1 cellular context compared by ENCODE assay signal in the genomic region with DNA sequence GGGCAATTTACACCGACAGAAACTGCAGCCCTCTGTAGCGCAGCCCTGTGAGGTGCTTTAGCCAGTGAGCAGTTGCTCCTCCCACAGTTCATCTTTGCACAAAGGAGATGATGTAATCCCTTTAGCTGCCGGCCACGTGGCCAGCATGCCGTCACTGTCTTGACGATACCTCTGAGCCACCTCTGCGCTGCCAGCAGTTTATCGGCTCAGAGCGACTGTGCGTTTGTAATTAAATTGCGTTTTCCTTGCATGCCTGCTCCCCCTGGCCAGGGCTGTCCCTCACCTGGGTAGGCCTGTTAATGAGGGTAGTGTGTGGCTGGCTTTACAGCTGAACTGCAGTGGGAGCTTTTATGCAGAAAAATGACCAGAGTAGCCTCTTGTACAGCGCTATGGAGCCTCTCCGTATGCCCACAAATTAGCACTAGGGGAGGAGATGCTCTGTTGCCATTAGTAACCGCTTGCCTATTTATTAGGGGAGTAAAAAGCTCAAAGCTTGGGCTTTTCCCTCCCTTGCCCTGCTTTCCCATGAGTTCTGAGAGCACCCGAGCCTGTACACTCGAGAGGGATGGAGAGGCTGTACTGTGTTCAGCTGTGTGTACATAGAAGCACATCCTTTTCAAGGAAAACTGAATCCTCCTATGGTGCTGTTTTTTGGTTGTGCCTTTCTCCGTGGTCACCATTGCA.
A peak's percentile ranks its signal among the peaks of the same experiment; 100 is the strongest.
TF ChIP-seq lines count a peak whose summit lies in the region.

No MANE protein-coding gene starts in this region.

TF ChIP-seq in K562, 482 proteins besides CTCF, POLR2A, EP300 and RAD21 (continued from another document and continues in another):
- TF ChIP-seq, protein P1, sequence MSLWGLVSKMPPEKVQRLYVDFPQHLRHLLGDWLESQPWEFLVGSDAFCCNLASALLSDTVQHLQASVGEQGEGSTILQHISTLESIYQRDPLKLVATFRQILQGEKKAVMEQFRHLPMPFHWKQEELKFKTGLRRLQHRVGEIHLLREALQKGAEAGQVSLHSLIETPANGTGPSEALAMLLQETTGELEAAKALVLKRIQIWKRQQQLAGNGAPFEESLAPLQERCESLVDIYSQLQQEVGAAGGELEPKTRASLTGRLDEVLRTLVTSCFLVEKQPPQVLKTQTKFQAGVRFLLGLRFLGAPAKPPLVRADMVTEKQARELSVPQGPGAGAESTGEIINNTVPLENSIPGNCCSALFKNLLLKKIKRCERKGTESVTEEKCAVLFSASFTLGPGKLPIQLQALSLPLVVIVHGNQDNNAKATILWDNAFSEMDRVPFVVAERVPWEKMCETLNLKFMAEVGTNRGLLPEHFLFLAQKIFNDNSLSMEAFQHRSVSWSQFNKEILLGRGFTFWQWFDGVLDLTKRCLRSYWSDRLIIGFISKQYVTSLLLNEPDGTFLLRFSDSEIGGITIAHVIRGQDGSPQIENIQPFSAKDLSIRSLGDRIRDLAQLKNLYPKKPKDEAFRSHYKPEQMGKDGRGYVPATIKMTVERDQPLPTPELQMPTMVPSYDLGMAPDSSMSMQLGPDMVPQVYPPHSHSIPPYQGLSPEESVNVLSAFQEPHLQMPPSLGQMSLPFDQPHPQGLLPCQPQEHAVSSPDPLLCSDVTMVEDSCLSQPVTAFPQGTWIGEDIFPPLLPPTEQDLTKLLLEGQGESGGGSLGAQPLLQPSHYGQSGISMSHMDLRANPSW (CRISPR knock-in tag; IDR thresholded peaks at IDR 0.05): peak; percentile 90; the same call in 1 of the 2 replicates
- no peak for TF ChIP-seq U2AF1 (optimal IDR thresholded peaks at IDR 0.05; ENCODE audit: low read depth, low read length)
- no peak for TF ChIP-seq SPI1 (IDR thresholded peaks at IDR 0.05; ENCODE audit: borderline replicate concordance, low read depth, low read length)
- TF ChIP-seq, protein P2, sequence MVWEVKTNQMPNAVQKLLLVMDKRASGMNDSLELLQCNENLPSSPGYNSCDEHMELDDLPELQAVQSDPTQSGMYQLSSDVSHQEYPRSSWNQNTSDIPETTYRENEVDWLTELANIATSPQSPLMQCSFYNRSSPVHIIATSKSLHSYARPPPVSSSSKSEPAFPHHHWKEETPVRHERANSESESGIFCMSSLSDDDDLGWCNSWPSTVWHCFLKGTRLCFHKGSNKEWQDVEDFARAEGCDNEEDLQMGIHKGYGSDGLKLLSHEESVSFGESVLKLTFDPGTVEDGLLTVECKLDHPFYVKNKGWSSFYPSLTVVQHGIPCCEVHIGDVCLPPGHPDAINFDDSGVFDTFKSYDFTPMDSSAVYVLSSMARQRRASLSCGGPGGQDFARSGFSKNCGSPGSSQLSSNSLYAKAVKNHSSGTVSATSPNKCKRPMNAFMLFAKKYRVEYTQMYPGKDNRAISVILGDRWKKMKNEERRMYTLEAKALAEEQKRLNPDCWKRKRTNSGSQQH (CRISPR knock-in tag; IDR thresholded peaks at IDR 0.05): no peak
- TF ChIP-seq L3MBTL2 (IDR thresholded peaks at IDR 0.05): peak; percentile 100
- TF ChIP-seq TEAD1 (CRISPR knock-in tag; IDR thresholded peaks at IDR 0.05): no peak
- TF ChIP-seq, protein P3, sequence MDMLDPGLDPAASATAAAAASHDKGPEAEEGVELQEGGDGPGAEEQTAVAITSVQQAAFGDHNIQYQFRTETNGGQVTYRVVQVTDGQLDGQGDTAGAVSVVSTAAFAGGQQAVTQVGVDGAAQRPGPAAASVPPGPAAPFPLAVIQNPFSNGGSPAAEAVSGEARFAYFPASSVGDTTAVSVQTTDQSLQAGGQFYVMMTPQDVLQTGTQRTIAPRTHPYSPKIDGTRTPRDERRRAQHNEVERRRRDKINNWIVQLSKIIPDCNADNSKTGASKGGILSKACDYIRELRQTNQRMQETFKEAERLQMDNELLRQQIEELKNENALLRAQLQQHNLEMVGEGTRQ (CRISPR knock-in tag; IDR thresholded peaks at IDR 0.05): peak; percentile 89
- no peak for TF ChIP-seq ZNF146 (CRISPR knock-in tag; IDR thresholded peaks at IDR 0.05; ENCODE audit: unreplicated experiment)
- TF ChIP-seq, protein P4, sequence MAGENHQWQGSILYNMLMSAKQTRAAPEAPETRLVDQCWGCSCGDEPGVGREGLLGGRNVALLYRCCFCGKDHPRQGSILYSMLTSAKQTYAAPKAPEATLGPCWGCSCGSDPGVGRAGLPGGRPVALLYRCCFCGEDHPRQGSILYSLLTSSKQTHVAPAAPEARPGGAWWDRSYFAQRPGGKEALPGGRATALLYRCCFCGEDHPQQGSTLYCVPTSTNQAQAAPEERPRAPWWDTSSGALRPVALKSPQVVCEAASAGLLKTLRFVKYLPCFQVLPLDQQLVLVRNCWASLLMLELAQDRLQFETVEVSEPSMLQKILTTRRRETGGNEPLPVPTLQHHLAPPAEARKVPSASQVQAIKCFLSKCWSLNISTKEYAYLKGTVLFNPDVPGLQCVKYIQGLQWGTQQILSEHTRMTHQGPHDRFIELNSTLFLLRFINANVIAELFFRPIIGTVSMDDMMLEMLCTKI (IDR thresholded peaks at IDR 0.05; ENCODE audit: partially characterized antibody): no peak
- no peak for TF ChIP-seq SIN3A (IDR thresholded peaks at IDR 0.05; ENCODE audit: borderline replicate concordance in 2 of 2, control insufficient read depth in 1 of 2, low read depth in 2 of 2, low read length in 2 of 2)
- no peak for TF ChIP-seq RFX7 (CRISPR knock-in tag; IDR thresholded peaks at IDR 0.05)
- no peak for TF ChIP-seq PHTF2 (CRISPR knock-in tag; IDR thresholded peaks at IDR 0.05)
- TF ChIP-seq, protein P5, sequence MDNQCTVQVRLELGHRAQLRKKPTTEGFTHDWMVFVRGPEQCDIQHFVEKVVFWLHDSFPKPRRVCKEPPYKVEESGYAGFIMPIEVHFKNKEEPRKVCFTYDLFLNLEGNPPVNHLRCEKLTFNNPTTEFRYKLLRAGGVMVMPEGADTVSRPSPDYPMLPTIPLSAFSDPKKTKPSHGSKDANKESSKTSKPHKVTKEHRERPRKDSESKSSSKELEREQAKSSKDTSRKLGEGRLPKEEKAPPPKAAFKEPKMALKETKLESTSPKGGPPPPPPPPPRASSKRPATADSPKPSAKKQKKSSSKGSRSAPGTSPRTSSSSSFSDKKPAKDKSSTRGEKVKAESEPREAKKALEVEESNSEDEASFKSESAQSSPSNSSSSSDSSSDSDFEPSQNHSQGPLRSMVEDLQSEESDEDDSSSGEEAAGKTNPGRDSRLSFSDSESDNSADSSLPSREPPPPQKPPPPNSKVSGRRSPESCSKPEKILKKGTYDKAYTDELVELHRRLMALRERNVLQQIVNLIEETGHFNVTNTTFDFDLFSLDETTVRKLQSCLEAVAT (IDR thresholded peaks at IDR 0.05): no peak
- TF ChIP-seq HEY1 (CRISPR knock-in tag; IDR thresholded peaks at IDR 0.05; ENCODE audit: borderline replicate concordance): no peak
- no peak for TF ChIP-seq ZNF707 (CRISPR knock-in tag; conservative IDR thresholded peaks at IDR 0.05)
- TF ChIP-seq, protein P6, sequence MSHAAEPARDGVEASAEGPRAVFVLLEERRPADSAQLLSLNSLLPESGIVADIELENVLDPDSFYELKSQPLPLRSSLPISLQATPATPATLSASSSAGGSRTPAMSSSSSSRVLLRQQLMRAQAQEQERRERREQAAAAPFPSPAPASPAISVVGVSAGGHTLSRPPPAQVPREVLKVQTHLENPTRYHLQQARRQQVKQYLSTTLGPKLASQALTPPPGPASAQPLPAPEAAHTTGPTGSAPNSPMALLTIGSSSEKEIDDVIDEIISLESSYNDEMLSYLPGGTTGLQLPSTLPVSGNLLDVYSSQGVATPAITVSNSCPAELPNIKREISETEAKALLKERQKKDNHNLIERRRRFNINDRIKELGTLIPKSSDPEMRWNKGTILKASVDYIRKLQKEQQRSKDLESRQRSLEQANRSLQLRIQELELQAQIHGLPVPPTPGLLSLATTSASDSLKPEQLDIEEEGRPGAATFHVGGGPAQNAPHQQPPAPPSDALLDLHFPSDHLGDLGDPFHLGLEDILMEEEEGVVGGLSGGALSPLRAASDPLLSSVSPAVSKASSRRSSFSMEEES (CRISPR knock-in tag; IDR thresholded peaks at IDR 0.05): no peak
- TF ChIP-seq, protein P7, sequence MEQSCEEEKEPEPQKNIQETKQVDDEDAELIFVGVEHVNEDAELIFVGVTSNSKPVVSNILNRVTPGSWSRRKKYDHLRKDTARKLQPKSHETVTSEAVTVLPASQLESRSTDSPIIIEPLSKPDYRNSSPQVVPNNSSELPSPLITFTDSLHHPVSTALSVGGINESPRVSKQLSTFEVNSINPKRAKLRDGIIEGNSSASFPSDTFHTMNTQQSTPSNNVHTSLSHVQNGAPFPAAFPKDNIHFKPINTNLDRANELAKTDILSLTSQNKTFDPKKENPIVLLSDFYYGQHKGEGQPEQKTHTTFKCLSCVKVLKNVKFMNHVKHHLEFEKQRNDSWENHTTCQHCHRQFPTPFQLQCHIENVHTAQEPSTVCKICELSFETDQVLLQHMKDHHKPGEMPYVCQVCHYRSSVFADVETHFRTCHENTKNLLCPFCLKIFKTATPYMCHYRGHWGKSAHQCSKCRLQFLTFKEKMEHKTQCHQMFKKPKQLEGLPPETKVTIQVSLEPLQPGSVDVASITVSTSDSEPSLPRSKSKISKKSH (CRISPR knock-in tag; IDR thresholded peaks at IDR 0.05): no peak
- TF ChIP-seq TGIF2 (CRISPR knock-in tag; IDR thresholded peaks at IDR 0.05): no peak
- no peak for TF ChIP-seq ARNT (IDR thresholded peaks at IDR 0.05)
- peak; percentile 34; the same call in 1 of the 2 replicates for TF ChIP-seq ZNF431 (CRISPR knock-in tag; IDR thresholded peaks at IDR 0.05)
- peak in 1 of 2 experiments; percentile 12; a peak in 2 of 4 replicates for TF ChIP-seq NRF1 (conservative IDR thresholded peaks at IDR 0.05 in 1 of 2, IDR thresholded peaks at IDR 0.05 in 1 of 2)
- TF ChIP-seq, protein P8, sequence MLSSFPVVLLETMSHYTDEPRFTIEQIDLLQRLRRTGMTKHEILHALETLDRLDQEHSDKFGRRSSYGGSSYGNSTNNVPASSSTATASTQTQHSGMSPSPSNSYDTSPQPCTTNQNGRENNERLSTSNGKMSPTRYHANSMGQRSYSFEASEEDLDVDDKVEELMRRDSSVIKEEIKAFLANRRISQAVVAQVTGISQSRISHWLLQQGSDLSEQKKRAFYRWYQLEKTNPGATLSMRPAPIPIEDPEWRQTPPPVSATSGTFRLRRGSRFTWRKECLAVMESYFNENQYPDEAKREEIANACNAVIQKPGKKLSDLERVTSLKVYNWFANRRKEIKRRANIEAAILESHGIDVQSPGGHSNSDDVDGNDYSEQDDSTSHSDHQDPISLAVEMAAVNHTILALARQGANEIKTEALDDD (IDR thresholded peaks at IDR 0.05): no peak
- TF ChIP-seq, protein P9, sequence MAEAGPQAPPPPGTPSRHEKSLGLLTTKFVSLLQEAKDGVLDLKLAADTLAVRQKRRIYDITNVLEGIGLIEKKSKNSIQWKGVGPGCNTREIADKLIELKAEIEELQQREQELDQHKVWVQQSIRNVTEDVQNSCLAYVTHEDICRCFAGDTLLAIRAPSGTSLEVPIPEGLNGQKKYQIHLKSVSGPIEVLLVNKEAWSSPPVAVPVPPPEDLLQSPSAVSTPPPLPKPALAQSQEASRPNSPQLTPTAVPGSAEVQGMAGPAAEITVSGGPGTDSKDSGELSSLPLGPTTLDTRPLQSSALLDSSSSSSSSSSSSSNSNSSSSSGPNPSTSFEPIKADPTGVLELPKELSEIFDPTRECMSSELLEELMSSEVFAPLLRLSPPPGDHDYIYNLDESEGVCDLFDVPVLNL (CRISPR knock-in tag; IDR thresholded peaks at IDR 0.05; ENCODE audit: low read depth): 0 out of 2 replicates have a peak, but pooled peaks have one; percentile 45
- TF ChIP-seq, protein P10, sequence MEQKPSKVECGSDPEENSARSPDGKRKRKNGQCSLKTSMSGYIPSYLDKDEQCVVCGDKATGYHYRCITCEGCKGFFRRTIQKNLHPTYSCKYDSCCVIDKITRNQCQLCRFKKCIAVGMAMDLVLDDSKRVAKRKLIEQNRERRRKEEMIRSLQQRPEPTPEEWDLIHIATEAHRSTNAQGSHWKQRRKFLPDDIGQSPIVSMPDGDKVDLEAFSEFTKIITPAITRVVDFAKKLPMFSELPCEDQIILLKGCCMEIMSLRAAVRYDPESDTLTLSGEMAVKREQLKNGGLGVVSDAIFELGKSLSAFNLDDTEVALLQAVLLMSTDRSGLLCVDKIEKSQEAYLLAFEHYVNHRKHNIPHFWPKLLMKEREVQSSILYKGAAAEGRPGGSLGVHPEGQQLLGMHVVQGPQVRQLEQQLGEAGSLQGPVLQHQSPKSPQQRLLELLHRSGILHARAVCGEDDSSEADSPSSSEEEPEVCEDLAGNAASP (IDR thresholded peaks at IDR 0.05): no peak
- TF ChIP-seq CBFB (CRISPR knock-in tag; IDR thresholded peaks at IDR 0.05): 0 out of 2 replicates have a peak, but pooled peaks have one; percentile 58
- TF ChIP-seq, protein P11, sequence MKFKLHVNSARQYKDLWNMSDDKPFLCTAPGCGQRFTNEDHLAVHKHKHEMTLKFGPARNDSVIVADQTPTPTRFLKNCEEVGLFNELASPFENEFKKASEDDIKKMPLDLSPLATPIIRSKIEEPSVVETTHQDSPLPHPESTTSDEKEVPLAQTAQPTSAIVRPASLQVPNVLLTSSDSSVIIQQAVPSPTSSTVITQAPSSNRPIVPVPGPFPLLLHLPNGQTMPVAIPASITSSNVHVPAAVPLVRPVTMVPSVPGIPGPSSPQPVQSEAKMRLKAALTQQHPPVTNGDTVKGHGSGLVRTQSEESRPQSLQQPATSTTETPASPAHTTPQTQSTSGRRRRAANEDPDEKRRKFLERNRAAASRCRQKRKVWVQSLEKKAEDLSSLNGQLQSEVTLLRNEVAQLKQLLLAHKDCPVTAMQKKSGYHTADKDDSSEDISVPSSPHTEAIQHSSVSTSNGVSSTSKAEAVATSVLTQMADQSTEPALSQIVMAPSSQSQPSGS (CRISPR knock-in tag; IDR thresholded peaks at IDR 0.05): peak; percentile 93
- TF ChIP-seq ZFP36 (IDR thresholded peaks at IDR 0.05; ENCODE audit: low read depth, low read length, partially characterized antibody): no peak
- TF ChIP-seq CXXC5 (CRISPR knock-in tag; IDR thresholded peaks at IDR 0.05): peak; percentile 48; the same call in 1 of the 2 replicates
- TF ChIP-seq, protein P12, sequence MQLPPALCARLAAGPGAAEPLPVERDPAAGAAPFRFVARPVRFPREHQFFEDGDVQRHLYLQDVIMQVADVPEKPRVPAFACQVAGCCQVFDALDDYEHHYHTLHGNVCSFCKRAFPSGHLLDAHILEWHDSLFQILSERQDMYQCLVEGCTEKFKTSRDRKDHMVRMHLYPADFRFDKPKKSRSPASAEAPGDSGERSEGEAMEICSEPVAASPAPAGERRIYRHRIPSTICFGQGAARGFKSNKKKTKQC (CRISPR knock-in tag; IDR thresholded peaks at IDR 0.05): peak; percentile 91
- TF ChIP-seq CC2D1A (IDR thresholded peaks at IDR 0.05): no peak
- TF ChIP-seq SP1 (CRISPR knock-in tag; IDR thresholded peaks at IDR 0.05): no peak
- TF ChIP-seq SMAD3 (CRISPR knock-in tag; conservative IDR thresholded peaks at IDR 0.05): no peak
- TF ChIP-seq, protein P13, sequence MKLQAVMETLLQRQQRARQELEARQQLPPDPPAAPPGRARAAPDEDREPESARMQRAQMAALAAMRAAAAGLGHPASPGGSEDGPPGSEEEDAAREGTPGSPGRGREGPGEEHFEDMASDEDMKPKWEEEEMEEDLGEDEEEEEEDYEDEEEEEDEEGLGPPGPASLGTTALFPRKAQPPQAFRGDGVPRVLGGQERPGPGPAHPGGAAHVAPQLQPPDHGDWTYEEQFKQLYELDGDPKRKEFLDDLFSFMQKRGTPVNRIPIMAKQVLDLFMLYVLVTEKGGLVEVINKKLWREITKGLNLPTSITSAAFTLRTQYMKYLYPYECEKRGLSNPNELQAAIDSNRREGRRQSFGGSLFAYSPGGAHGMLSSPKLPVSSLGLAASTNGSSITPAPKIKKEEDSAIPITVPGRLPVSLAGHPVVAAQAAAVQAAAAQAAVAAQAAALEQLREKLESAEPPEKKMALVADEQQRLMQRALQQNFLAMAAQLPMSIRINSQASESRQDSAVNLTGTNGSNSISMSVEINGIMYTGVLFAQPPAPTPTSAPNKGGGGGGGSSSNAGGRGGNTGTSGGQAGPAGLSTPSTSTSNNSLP (IDR thresholded peaks at IDR 0.05; ENCODE audit: borderline replicate concordance, low read depth, low read length): no peak
- no peak for TF ChIP-seq SIRT6 (IDR thresholded peaks at IDR 0.05; ENCODE audit: low read depth, low read length)
